ENCODE assay signal across 14 cellular contexts in genomic region chr6:16374796-16375195, GRCh38.
A peak's percentile ranks its signal among the peaks of the same experiment; 100 is the strongest.
DNase-seq lines count a peak whose midpoint lies in the region; ATAC-seq and TF ChIP-seq lines count a peak whose summit lies in the region.
"Had no signal": no experiment of that assay in that cellular context is flagged by ENCODE, and none has a peak within 500 bp of the region (broad histone marks: within the 10 kb centered on the region; RNA-seq: fewer than 3 reads in every experiment).

No MANE protein-coding gene starts in this region.

- TF ChIP-seq CTCF in lower lobe of right lung (IDR thresholded peaks at IDR 0.05) (no peak), spleen (IDR thresholded peaks at IDR 0.05 in 8 of 11, conservative IDR thresholded peaks at IDR 0.05 in 3 of 11) (no peak), prostate gland (IDR thresholded peaks at IDR 0.05) (no peak)

- TF ChIP-seq POLR2A in spleen (IDR thresholded peaks at IDR 0.05): no peak
- TF ChIP-seq POLR2A in prostate gland (IDR thresholded peaks at IDR 0.05): no peak

- H3K27me3 ChIP-seq in lower lobe of right lung (ENCODE audit: low read depth) (no peaks in the 10 kb centered on the region), spleen (replicated peaks in 1 of 7) (no peaks in the 10 kb centered on the region), prostate gland (replicated peaks; ENCODE audit: insufficient read depth) (no peaks in the 10 kb centered on the region)
- H3K27me3 ChIP-seq: dorsolateral prefrontal cortex, heart left ventricle had no signal

- H3K4me1 ChIP-seq in lower lobe of right lung (peaks cover 8% of the 10 kb centered on the region), spleen (peaks cover 0 to 43% (median 28%) of the 10 kb centered on the region in 6 donors), prostate gland (replicated peaks) (no peaks in the 10 kb centered on the region)

- WGBS in spleen, 5 donors: 64 to 80% (median 78%) methylated on average over 8 of the region's 8 CpGs
- 71% methylated on average over 8 of the region's 8 CpGs for WGBS in prostate gland

- H3K27ac ChIP-seq in lower lobe of right lung (no peak overlapping the region), spleen (peak overlapping the region in 2 of 8 donors; percentile 29 to 47), prostate gland (no peak overlapping the region)

- H3K9me3 ChIP-seq in lower lobe of right lung (no peaks in the 10 kb centered on the region), spleen (no peaks in the 10 kb centered on the region), prostate gland (no peaks in the 10 kb centered on the region)
- H3K9me3 ChIP-seq: heart left ventricle had no signal

- intact Hi-C loops in lower lobe of right lung (cut with DNase I) (no loop called here), spleen (cut with DNase I; ENCODE audit: low total_unique reads) (no loop called here), prostate gland (cut with DNase I) (no loop called here)

- peak; percentile 57 for DNase-seq in lower lobe of right lung
- DNase-seq in activated naive CD4-positive, alpha-beta T cell treated with Interleukin-2 at 50 U/mL for 16 hours: no peak
- no peak for DNase-seq in spleen
- DNase-seq in prostate gland (ENCODE audit: low spot score): no peak
- no peak for DNase-seq in stimulated activated CD4-positive, alpha-beta T cell treated with anti-CD3 and anti-CD28 coated beads, Interleukin-12 subunit alpha, Interleukin-12 subunit beta, amount 100 ng/mL, for 4 hours
- DNase-seq: C1 segment of cervical spinal cord, heart left ventricle, mesendoderm, NCI-H2171 had no signal

- H3K36me3 ChIP-seq in lower lobe of right lung (no peaks in the 10 kb centered on the region), spleen (no peaks in the 10 kb centered on the region), prostate gland (no peaks in the 10 kb centered on the region)
- H3K36me3 ChIP-seq: heart left ventricle had no signal

- no peak overlapping the region for H3K4me3 ChIP-seq in lower lobe of right lung
- H3K4me3 ChIP-seq in spleen: no peak overlapping the region
- no peak overlapping the region for H3K4me3 ChIP-seq in prostate gland
- H3K4me3 ChIP-seq: dorsolateral prefrontal cortex, heart left ventricle had no signal

- ATAC-seq in GM18499 (IDR thresholded peaks at IDR 0.05; ENCODE audit: insufficient read depth, unreplicated experiment): peak; percentile 36
- peak; percentile 74 for ATAC-seq in GM21528 (IDR thresholded peaks at IDR 0.05; ENCODE audit: low FRiP score, unreplicated experiment)
- peak; percentile 88 for ATAC-seq in HG03432 (IDR thresholded peaks at IDR 0.05; ENCODE audit: unreplicated experiment)
- peak; percentile 56 to 58 for ATAC-seq in lower lobe of right lung
- ATAC-seq: activated CD4-positive, CD25-positive, alpha-beta regulatory T cell treated with anti-CD3 and anti-CD28 coated beads, Interleukin-2, amount 50 U/mL, for 24 hours had no signal

Comparison
In these comparisons a context has a peak if more than half of its experiments do, and no peak if none do; other contexts are left out.
1. ATAC-seq: peak in every context shown above with its lines; median percentile 88 in HG03432; 74 in GM21528; 57 in lower lobe of right lung; 36 in GM18499.